Comparison of ENCODE assay signal across 12 cellular contexts in genomic region chr13:113881614-113882265, GRCh38. TPM values are rescaled to one million over a fixed set of nuclear protein-coding genes. Genes with fewer than 3 reads are reported as not detected.
DNase-seq lines count a peak whose midpoint lies in the region; ATAC-seq and TF ChIP-seq lines count a peak whose summit lies in the region.
"Had no signal": no experiment of that assay in that cellular context is flagged by ENCODE, and none has a peak within 500 bp of the region (broad histone marks: within the 10 kb centered on the region; RNA-seq: fewer than 3 reads in every experiment).

No MANE protein-coding gene starts in this region.

- DNase-seq in Ammon's horn (ENCODE audit: low spot score) (peak; percentile 0), NCI-H345 treated with DMSO at 0.1 percent for 48 hours (lab: John Stamatoyannopoulos, UW; ENCODE audit: unreplicated experiment) (peak; percentile 22), fibroblast of lung (ENCODE audit: low read depth in 2 of 2) (peak in 1 of 2 donors; percentile 57), GM19238 (ENCODE audit: insufficient read length, low spot score) (no peak), erythroblast (lab: John Stamatoyannopoulos, UW) (no peak)
- DNase-seq: activated CD4-positive, alpha-beta T cell treated with anti-CD3 and anti-CD28 coated beads, Interleukin-2, amount 10 ng/mL, durations not matched to agents 24 days and 14 days; GF-D8; naive B cell; stimulated activated CD4-positive, alpha-beta T cell treated with anti-CD3 and anti-CD28 coated beads, Interleukin-4, amount 100 ng/mL, for 24 hours had no signal

- H3K79me2 ChIP-seq in fibroblast of lung (ENCODE audit: control insufficient read depth, insufficient read depth, low read length) (no peaks in the 10 kb centered on the region), parathyroid adenoma (no peaks in the 10 kb centered on the region)

- H3K9me3 ChIP-seq in fibroblast of lung (ENCODE audit: control insufficient read depth, insufficient read depth, low read depth, low read length) = no peaks in the 10 kb centered on the region
- no peaks in the 10 kb centered on the region for H3K9me3 ChIP-seq in parathyroid adenoma (ENCODE audit: control insufficient read depth, low read length)

- TF ChIP-seq CTCF in fibroblast of lung (conservative IDR thresholded peaks at IDR 0.05 in 1 of 2, IDR thresholded peaks at IDR 0.05 in 1 of 2; ENCODE audit: low read depth in 1 of 2, low read length in 2 of 2) (no peak), parathyroid adenoma (IDR thresholded peaks at IDR 0.05) (no peak)

- TF ChIP-seq POLR2A in erythroblast (IDR thresholded peaks at IDR 0.05; ENCODE audit: low read length) = no peak

- H2AFZ ChIP-seq in fibroblast of lung (ENCODE audit: low read length) (peak overlapping the region; percentile 6), parathyroid adenoma (peak overlapping the region; percentile 8)

- H3K4me1 ChIP-seq in fibroblast of lung (ENCODE audit: control insufficient read depth, extremely low read depth, insufficient read depth, low read length) (peaks cover 6% of the 10 kb centered on the region), parathyroid adenoma (no peaks in the 10 kb centered on the region)

- ATAC-seq in GM21360 (IDR thresholded peaks at IDR 0.05; ENCODE audit: unreplicated experiment) (no peak), GM21737 (IDR thresholded peaks at IDR 0.05; ENCODE audit: unreplicated experiment) (no peak)

- H3K36me3 ChIP-seq in fibroblast of lung (ENCODE audit: control insufficient read depth, insufficient read depth, low read length) = no peaks in the 10 kb centered on the region
- no peaks in the 10 kb centered on the region for H3K36me3 ChIP-seq in parathyroid adenoma (ENCODE audit: control insufficient read depth, insufficient read depth, low read length)

- no peak overlapping the region for H3K4me3 ChIP-seq in fibroblast of lung (replicated peaks in 1 of 4; ENCODE audit: control extremely low read depth in 1 of 4, insufficient read depth in 1 of 4, low read depth in 3 of 4, low read length in 4 of 4)
- no peak overlapping the region for H3K4me3 ChIP-seq in parathyroid adenoma (ENCODE audit: low read depth, low read length)

- no peaks in the 10 kb centered on the region for H4K20me1 ChIP-seq in fibroblast of lung (ENCODE audit: control insufficient read depth, extremely low read depth, insufficient read depth, low read length)

- H3K4me2 ChIP-seq in fibroblast of lung (ENCODE audit: extremely low read depth, insufficient read depth, low read length) = no peak overlapping the region
- H3K4me2 ChIP-seq in parathyroid adenoma (ENCODE audit: low read length) = peak overlapping the region; percentile 33

- H3K9ac ChIP-seq in fibroblast of lung (ENCODE audit: insufficient read depth, low read length) = no peak overlapping the region
- no peak overlapping the region for H3K9ac ChIP-seq in parathyroid adenoma

- H3K27ac ChIP-seq in fibroblast of lung (ENCODE audit: insufficient read depth, low read length) (no peak overlapping the region), parathyroid adenoma (peak overlapping the region; percentile 62)

- H3K27me3 ChIP-seq in fibroblast of lung (ENCODE audit: control insufficient read depth, insufficient read depth, low read length) (no peaks in the 10 kb centered on the region), parathyroid adenoma (ENCODE audit: control insufficient read depth, insufficient read depth, low read length) (no peaks in the 10 kb centered on the region)

RNA-seq across cellular contexts. Expression of gene GAS6, which starts 17.9 kb away (rescaled TPM):
- 77.3 and 227 TPM in 2 replicates for total RNA-seq in fibroblast of lung
- 267 and 301 TPM in 2 replicates for polyA plus RNA-seq in fibroblast of lung
- 343 and 376 TPM in 2 replicates for polyA plus RNA-seq in fibroblast of lung (2012)
- 158 and 174 TPM in 2 replicates for polyA minus RNA-seq in fibroblast of lung (ENCODE audit: low replicate concordance)

Comparison
In these comparisons a context has a peak if more than half of its experiments do, and no peak if none do; other contexts are left out.
1. DNase-seq: peak in Ammon's horn (single experiment) and NCI-H345 treated with DMSO at 0.1 percent for 48 hours (single experiment); none in GM19238 (single experiment) and erythroblast (0 of 2).